Comparison of ENCODE assay signal across 8 cellular contexts in genomic region chr9:21558627-21559401, GRCh38.
DNase-seq lines count a peak whose midpoint lies in the region; ATAC-seq and TF ChIP-seq lines count a peak whose summit lies in the region.

No MANE protein-coding gene starts in this region.

- H3K4me1 ChIP-seq in KMS-11 (ENCODE audit: low read depth, poor library complexity, severe bottlenecking) = no peaks in the 10 kb centered on the region
- peaks cover 12% of the 10 kb centered on the region for H3K4me1 ChIP-seq in mononuclear cell (ENCODE audit: insufficient read depth, low read length)
- H3K4me1 ChIP-seq in vagina = peaks cover 6% of the 10 kb centered on the region

- H3K4me2 ChIP-seq in KMS-11 = peak overlapping the region; percentile 69

- no peaks in the 10 kb centered on the region for H3K79me2 ChIP-seq in KMS-11 (ENCODE audit: insufficient read depth, low read depth)

- H3K27ac ChIP-seq in KMS-11 (no peak overlapping the region), vagina (peak overlapping the region; percentile 73)

- H4K20me1 ChIP-seq in KMS-11 (ENCODE audit: insufficient read depth) = no peaks in the 10 kb centered on the region

- TF ChIP-seq POLR2A in vagina (IDR thresholded peaks at IDR 0.05) = no peak

- no peaks in the 10 kb centered on the region for H3K36me3 ChIP-seq in KMS-11 (ENCODE audit: insufficient read depth)
- H3K36me3 ChIP-seq in vagina = no peaks in the 10 kb centered on the region

- H3K4me3 ChIP-seq in KMS-11 (IDR thresholded peaks at IDR 0.05; ENCODE audit: insufficient read depth, low read depth, low read length) (no peak overlapping the region), mononuclear cell (ENCODE audit: low read length) (peak overlapping the region; percentile 42), vagina (peak overlapping the region; percentile 64 to 70)

- DNase-seq in AG08396 (ENCODE audit: low spot score) = peak; percentile 44
- DNase-seq in cerebellar cortex (ENCODE audit: low spot score) = peak; percentile 38
- DNase-seq in vagina (ENCODE audit: extremely low spot score in 2 of 2) = no peak
- DNase-seq in occipital lobe (lab: John Stamatoyannopoulos, UW) = no peak

- TF ChIP-seq CTCF in KMS-11 (conservative IDR thresholded peaks at IDR 0.05; ENCODE audit: low read depth, low read length) = no peak
- TF ChIP-seq CTCF in vagina (IDR thresholded peaks at IDR 0.05) = no peak

- peak overlapping the region; percentile 80 for H2AFZ ChIP-seq in KMS-11 (ENCODE audit: low read depth)

- H3K27me3 ChIP-seq in KMS-11 (ENCODE audit: insufficient read depth, low read depth) = no peaks in the 10 kb centered on the region
- peaks cover 76% of the 10 kb centered on the region for H3K27me3 ChIP-seq in mononuclear cell (ENCODE audit: insufficient read depth, low read length)
- H3K27me3 ChIP-seq in vagina = peaks cover 6% of the 10 kb centered on the region

- no peaks in the 10 kb centered on the region for H3K9me3 ChIP-seq in mononuclear cell (ENCODE audit: low read depth, low read length)
- H3K9me3 ChIP-seq in vagina = no peaks in the 10 kb centered on the region

- ATAC-seq in GM19035 (IDR thresholded peaks at IDR 0.05; ENCODE audit: unreplicated experiment) (peak; percentile 24), HG03108 (IDR thresholded peaks at IDR 0.05; ENCODE audit: unreplicated experiment) (no peak)

- no peak overlapping the region for H3K9ac ChIP-seq in KMS-11

- intact Hi-C loops in vagina (cut with DNase I) = no loop called here

Comparison
In these comparisons a context has a peak if more than half of its experiments do, and no peak if none do; other contexts are left out.
1. DNase-seq: peak in AG08396 (single experiment) and cerebellar cortex (single experiment); none in vagina (0 of 2) and occipital lobe (single experiment).